ENCODE assay signal across 11 cellular contexts in genomic region chr16:10592611-10593010, GRCh38.
"Had no signal": no experiment of that assay in that cellular context is flagged by ENCODE, and none has a peak within 500 bp of the region (broad histone marks: within the 10 kb centered on the region; RNA-seq: fewer than 3 reads in every experiment).

No MANE protein-coding gene starts in this region.

- H3K27ac ChIP-seq: GM23248 had no signal

- FAIRE-seq: H1, H54 had no signal

- ATAC-seq: GM23338, HCT116 had no signal

- H2AFZ ChIP-seq: GM23248, GM23338 had no signal

- H3K9ac ChIP-seq: GM23248 had no signal

- H3K4me3 ChIP-seq: GM23248, GM23338, HAP-1 had no signal

- H3K36me3 ChIP-seq: HAP-1 had no signal

- DNase-seq: GM23248, GOT3, H7, H9, HCEC 1CT, HFFc6 had no signal

- H3K9me3 ChIP-seq: HAP-1 had no signal

- H3K4me2 ChIP-seq: GM23338 had no signal
